1 cellular context compared by ENCODE assay signal in the genomic region with DNA sequence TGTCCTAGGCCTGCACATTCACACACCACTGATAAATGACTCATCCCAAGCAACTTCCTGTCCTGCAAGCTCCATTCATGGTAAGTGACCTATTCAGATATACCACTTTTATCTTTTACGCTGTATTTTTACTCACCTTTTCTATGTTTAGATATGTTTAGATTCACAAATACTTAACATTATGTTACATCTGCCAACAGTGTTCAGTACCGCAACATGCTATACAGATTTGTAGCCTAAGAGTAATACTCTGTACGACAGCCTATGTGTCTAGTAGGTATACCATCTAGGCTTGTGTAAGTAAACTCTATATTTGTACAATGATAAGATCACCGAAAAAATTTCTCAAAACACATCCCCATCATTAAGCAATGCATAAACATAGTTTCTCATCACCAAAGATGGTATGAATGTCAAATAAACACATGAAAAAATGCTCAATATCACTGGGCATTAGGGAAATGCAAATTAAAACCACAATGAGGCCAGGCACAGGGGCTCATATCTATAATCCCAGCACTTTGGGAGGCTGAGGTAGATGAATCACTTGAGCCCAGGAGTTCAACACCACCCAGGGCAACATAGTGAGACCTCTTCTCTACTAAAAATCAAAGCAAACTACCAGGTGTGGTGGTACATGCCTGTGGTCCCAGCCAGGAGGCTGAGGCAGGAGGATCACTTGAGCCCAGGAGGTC.
TF ChIP-seq lines count a peak whose summit lies in the region.

No MANE protein-coding gene starts in this region.

TF ChIP-seq in K562, 482 proteins besides CTCF, POLR2A, EP300 and RAD21 (continued from another document and continues in another):
- TF ChIP-seq CBX3 (IDR thresholded peaks at IDR 0.05; ENCODE audit: borderline replicate concordance in 1 of 2, low read length in 2 of 2) (no peak), ATF7 (IDR thresholded peaks at IDR 0.05) (peak; percentile 49; the same call in 1 of the 2 replicates), SNRNP70 (optimal IDR thresholded peaks at IDR 0.05; ENCODE audit: low read depth, low read length) (no peak), NCOA6 (IDR thresholded peaks at IDR 0.05) (no peak), ZBTB1 (CRISPR knock-in tag; IDR thresholded peaks at IDR 0.05; ENCODE audit: borderline replicate concordance, low read depth) (no peak), DACH1 (IDR thresholded peaks at IDR 0.05; ENCODE audit: partially characterized antibody) (no peak), ZNF197 (CRISPR knock-in tag; IDR thresholded peaks at IDR 0.05; ENCODE audit: low read depth) (no peak), ARID2 (IDR thresholded peaks at IDR 0.05) (no peak), NFIC (IDR thresholded peaks at IDR 0.05) (no peak), ZBTB33 (CRISPR knock-in tag; IDR thresholded peaks at IDR 0.05) (no peak), COPS2 (conservative IDR thresholded peaks at IDR 0.05) (no peak), ZBTB5 (IDR thresholded peaks at IDR 0.05) (no peak), DIDO1 (tag; IDR thresholded peaks at IDR 0.05; ENCODE audit: low read depth) (no peak), MEF2A (IDR thresholded peaks at IDR 0.05; ENCODE audit: control insufficient read depth, low read depth, low read length) (no peak), PURB (CRISPR knock-in tag; IDR thresholded peaks at IDR 0.05; ENCODE audit: low read depth) (no peak), PCBP1 (IDR thresholded peaks at IDR 0.05; ENCODE audit: low read depth, low read length, poor library complexity, severe bottlenecking) (no peak), HDAC2 (IDR thresholded peaks at IDR 0.05) (no peak), NR3C1 (CRISPR knock-in tag; IDR thresholded peaks at IDR 0.05) (no peak), SMARCA4 (IDR thresholded peaks at IDR 0.05) (peak; percentile 92), ZNF445 (CRISPR knock-in tag; IDR thresholded peaks at IDR 0.05; ENCODE audit: low read depth) (no peak), CBX1 (IDR thresholded peaks at IDR 0.05; ENCODE audit: low read depth) (no peak), EP400 (IDR thresholded peaks at IDR 0.05) (no peak; the same call in 1 of the 2 replicates), MXI1 (IDR thresholded peaks at IDR 0.05; ENCODE audit: low read depth, low read length) (no peak), ETS2 (tag; IDR thresholded peaks at IDR 0.05; ENCODE audit: borderline replicate concordance, poor library complexity, severe bottlenecking) (no peak), TRIM24 (IDR thresholded peaks at IDR 0.05) (peak in 1 of 2 experiments; percentile 48; a peak in 2 of 4 replicates), KHSRP (IDR thresholded peaks at IDR 0.05) (no peak), ZNF124 (CRISPR knock-in tag; IDR thresholded peaks at IDR 0.05) (no peak), IRF2 (CRISPR knock-in tag; IDR thresholded peaks at IDR 0.05) (no peak), HNRNPL (IDR thresholded peaks at IDR 0.05; ENCODE audit: low read depth, low read length) (no peak), ZNF24 (IDR thresholded peaks at IDR 0.05) (no peak), RBM22 (IDR thresholded peaks at IDR 0.05; ENCODE audit: low read depth, low read length, poor library complexity, severe bottlenecking) (no peak), ZEB2 (IDR thresholded peaks at IDR 0.05) (peak; percentile 81; the same call in 1 of the 2 replicates), TAF1 (IDR thresholded peaks at IDR 0.05; ENCODE audit: control insufficient read depth, extremely low read depth, insufficient read depth, low read length, severe bottlenecking) (no peak), RBBP5 (IDR thresholded peaks at IDR 0.05; ENCODE audit: borderline replicate concordance, insufficient read depth, low read length, poor library complexity, severe bottlenecking) (no peak), MTA2 (IDR thresholded peaks at IDR 0.05; ENCODE audit: low read depth) (no peak), MYC (IDR thresholded peaks at IDR 0.05; ENCODE audit: low read depth, low read length) (0 out of 2 replicates have a peak, but pooled peaks have one; percentile 21), MYC (CRISPR knock-in tag; IDR thresholded peaks at IDR 0.05; ENCODE audit: borderline replicate concordance, low read depth) (no peak), ZNF184 (CRISPR knock-in tag; IDR thresholded peaks at IDR 0.05) (no peak), ZNF146 (CRISPR knock-in tag; IDR thresholded peaks at IDR 0.05; ENCODE audit: unreplicated experiment) (no peak), NRF1 (conservative IDR thresholded peaks at IDR 0.05 in 1 of 2, IDR thresholded peaks at IDR 0.05 in 1 of 2) (no peak; a peak in 1 of 4 replicates), RBM14 (IDR thresholded peaks at IDR 0.05; ENCODE audit: borderline replicate concordance, insufficient read depth, low read depth, low read length) (no peak), RUNX1 (IDR thresholded peaks at IDR 0.05; ENCODE audit: low read depth) (no peak), ZNF277 (CRISPR knock-in tag; IDR thresholded peaks at IDR 0.05; ENCODE audit: borderline replicate concordance) (no peak), ZNF561 (CRISPR knock-in tag; conservative IDR thresholded peaks at IDR 0.05) (no peak), CEBPB (tag; IDR thresholded peaks at IDR 0.05) (peak; percentile 59; the same call in 1 of the 2 replicates), MECOM (CRISPR knock-in tag; IDR thresholded peaks at IDR 0.05) (no peak), SRSF1 (IDR thresholded peaks at IDR 0.05; ENCODE audit: low read depth, low read length) (no peak), TBP (optimal IDR thresholded peaks at IDR 0.05; ENCODE audit: low read depth, low read length) (no peak), ZNF507 (tag; conservative IDR thresholded peaks at IDR 0.05) (no peak), STAT5B (CRISPR knock-in tag; IDR thresholded peaks at IDR 0.05) (no peak), TGIF2 (CRISPR knock-in tag; IDR thresholded peaks at IDR 0.05) (no peak), ZSCAN29 (IDR thresholded peaks at IDR 0.05) (no peak), HNRNPH1 (optimal IDR thresholded peaks at IDR 0.05; ENCODE audit: low read depth, low read length) (no peak), CBX5 (IDR thresholded peaks at IDR 0.05; ENCODE audit: borderline replicate concordance, low read depth) (no peak), RFX7 (CRISPR knock-in tag; IDR thresholded peaks at IDR 0.05) (no peak), GATAD2A (IDR thresholded peaks at IDR 0.05) (no peak)
- TF ChIP-seq, protein P1, sequence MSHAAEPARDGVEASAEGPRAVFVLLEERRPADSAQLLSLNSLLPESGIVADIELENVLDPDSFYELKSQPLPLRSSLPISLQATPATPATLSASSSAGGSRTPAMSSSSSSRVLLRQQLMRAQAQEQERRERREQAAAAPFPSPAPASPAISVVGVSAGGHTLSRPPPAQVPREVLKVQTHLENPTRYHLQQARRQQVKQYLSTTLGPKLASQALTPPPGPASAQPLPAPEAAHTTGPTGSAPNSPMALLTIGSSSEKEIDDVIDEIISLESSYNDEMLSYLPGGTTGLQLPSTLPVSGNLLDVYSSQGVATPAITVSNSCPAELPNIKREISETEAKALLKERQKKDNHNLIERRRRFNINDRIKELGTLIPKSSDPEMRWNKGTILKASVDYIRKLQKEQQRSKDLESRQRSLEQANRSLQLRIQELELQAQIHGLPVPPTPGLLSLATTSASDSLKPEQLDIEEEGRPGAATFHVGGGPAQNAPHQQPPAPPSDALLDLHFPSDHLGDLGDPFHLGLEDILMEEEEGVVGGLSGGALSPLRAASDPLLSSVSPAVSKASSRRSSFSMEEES (CRISPR knock-in tag; IDR thresholded peaks at IDR 0.05), result no peak
- TF ChIP-seq, protein P2, sequence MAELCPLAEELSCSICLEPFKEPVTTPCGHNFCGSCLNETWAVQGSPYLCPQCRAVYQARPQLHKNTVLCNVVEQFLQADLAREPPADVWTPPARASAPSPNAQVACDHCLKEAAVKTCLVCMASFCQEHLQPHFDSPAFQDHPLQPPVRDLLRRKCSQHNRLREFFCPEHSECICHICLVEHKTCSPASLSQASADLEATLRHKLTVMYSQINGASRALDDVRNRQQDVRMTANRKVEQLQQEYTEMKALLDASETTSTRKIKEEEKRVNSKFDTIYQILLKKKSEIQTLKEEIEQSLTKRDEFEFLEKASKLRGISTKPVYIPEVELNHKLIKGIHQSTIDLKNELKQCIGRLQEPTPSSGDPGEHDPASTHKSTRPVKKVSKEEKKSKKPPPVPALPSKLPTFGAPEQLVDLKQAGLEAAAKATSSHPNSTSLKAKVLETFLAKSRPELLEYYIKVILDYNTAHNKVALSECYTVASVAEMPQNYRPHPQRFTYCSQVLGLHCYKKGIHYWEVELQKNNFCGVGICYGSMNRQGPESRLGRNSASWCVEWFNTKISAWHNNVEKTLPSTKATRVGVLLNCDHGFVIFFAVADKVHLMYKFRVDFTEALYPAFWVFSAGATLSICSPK (IDR thresholded peaks at IDR 0.05; ENCODE audit: borderline replicate concordance), result no peak
- TF ChIP-seq, protein P3, sequence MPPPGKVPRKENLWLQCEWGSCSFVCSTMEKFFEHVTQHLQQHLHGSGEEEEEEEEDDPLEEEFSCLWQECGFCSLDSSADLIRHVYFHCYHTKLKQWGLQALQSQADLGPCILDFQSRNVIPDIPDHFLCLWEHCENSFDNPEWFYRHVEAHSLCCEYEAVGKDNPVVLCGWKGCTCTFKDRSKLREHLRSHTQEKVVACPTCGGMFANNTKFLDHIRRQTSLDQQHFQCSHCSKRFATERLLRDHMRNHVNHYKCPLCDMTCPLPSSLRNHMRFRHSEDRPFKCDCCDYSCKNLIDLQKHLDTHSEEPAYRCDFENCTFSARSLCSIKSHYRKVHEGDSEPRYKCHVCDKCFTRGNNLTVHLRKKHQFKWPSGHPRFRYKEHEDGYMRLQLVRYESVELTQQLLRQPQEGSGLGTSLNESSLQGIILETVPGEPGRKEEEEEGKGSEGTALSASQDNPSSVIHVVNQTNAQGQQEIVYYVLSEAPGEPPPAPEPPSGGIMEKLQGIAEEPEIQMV (tag; conservative IDR thresholded peaks at IDR 0.05; ENCODE audit: low read depth), result no peak
- TF ChIP-seq, protein P4, sequence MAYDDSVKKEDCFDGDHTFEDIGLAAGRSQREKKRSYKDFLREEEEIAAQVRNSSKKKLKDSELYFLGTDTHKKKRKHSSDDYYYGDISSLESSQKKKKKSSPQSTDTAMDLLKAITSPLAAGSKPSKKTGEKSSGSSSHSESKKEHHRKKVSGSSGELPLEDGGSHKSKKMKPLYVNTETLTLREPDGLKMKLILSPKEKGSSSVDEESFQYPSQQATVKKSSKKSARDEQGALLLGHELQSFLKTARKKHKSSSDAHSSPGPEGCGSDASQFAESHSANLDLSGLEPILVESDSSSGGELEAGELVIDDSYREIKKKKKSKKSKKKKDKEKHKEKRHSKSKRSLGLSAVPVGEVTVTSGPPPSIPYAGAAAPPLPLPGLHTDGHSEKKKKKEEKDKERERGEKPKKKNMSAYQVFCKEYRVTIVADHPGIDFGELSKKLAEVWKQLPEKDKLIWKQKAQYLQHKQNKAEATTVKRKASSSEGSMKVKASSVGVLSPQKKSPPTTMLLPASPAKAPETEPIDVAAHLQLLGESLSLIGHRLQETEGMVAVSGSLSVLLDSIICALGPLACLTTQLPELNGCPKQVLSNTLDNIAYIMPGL (CRISPR knock-in tag; IDR thresholded peaks at IDR 0.05), result no peak
- TF ChIP-seq, protein P5, sequence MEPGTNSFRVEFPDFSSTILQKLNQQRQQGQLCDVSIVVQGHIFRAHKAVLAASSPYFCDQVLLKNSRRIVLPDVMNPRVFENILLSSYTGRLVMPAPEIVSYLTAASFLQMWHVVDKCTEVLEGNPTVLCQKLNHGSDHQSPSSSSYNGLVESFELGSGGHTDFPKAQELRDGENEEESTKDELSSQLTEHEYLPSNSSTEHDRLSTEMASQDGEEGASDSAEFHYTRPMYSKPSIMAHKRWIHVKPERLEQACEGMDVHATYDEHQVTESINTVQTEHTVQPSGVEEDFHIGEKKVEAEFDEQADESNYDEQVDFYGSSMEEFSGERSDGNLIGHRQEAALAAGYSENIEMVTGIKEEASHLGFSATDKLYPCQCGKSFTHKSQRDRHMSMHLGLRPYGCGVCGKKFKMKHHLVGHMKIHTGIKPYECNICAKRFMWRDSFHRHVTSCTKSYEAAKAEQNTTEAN (CRISPR knock-in tag; IDR thresholded peaks at IDR 0.05), result no peak
